Comparison of ENCODE assay signal across 18 cellular contexts in genomic region chr17:15289285-15290185, GRCh38. TPM values are rescaled to one million over a fixed set of nuclear protein-coding genes. Genes with fewer than 3 reads are reported as not detected.
DNase-seq lines count a peak whose midpoint lies in the region; ATAC-seq, FAIRE-seq and TF ChIP-seq lines count a peak whose summit lies in the region.
"Had no signal": no experiment of that assay in that cellular context is flagged by ENCODE, and none has a peak within 500 bp of the region (broad histone marks: within the 10 kb centered on the region; RNA-seq: fewer than 3 reads in every experiment).

No MANE protein-coding gene starts in this region.

- H3K27ac ChIP-seq in astrocyte (ENCODE audit: low read depth, low read length) = no peak overlapping the region
- H3K27ac ChIP-seq in upper lobe of right lung = no peak overlapping the region
- no peak overlapping the region for H3K27ac ChIP-seq in uterus
- H3K27ac ChIP-seq: cardiac muscle cell, esophagus muscularis mucosa had no signal

- ATAC-seq in left colon (peak; percentile 44), upper lobe of right lung (no peak)
- ATAC-seq: naive thymus-derived CD8-positive, alpha-beta T cell; T-helper 17 cell had no signal

- peak overlapping the region; percentile 1 for H3K4me2 ChIP-seq in astrocyte (ENCODE audit: low read length)

- peaks cover 3% of the 10 kb centered on the region for H3K27me3 Mint-ChIP-seq in astrocyte (ENCODE audit: low read depth, unreplicated experiment)

- H3K4me3 ChIP-seq in astrocyte (ENCODE audit: insufficient read depth, low read depth, low read length) = no peak overlapping the region
- no peak overlapping the region for H3K4me3 ChIP-seq in upper lobe of right lung
- no peak overlapping the region for H3K4me3 ChIP-seq in uterus
- H3K4me3 ChIP-seq: cardiac muscle cell, esophagus muscularis mucosa had no signal

- H4K20me1 ChIP-seq in astrocyte (ENCODE audit: insufficient read depth, low read length) = no peaks in the 10 kb centered on the region

- H3K4me3 Mint-ChIP-seq in astrocyte (ENCODE audit: unreplicated experiment) = no peak overlapping the region
- H3K4me3 Mint-ChIP-seq: H9; naive thymus-derived CD8-positive, alpha-beta T cell; T-helper 17 cell had no signal

- H3K79me2 ChIP-seq in astrocyte (ENCODE audit: insufficient read depth, low read length) = no peaks in the 10 kb centered on the region

- H3K36me3 Mint-ChIP-seq in astrocyte (ENCODE audit: low read depth, unreplicated experiment) = no peaks in the 10 kb centered on the region
- H3K36me3 Mint-ChIP-seq: naive thymus-derived CD8-positive, alpha-beta T cell had no signal

- H3K36me3 ChIP-seq in astrocyte (ENCODE audit: insufficient read depth, low read length) (no peaks in the 10 kb centered on the region), upper lobe of right lung (no peaks in the 10 kb centered on the region), uterus (no peaks in the 10 kb centered on the region)
- H3K36me3 ChIP-seq: cardiac muscle cell, esophagus muscularis mucosa had no signal

- no peak overlapping the region for H3K27ac Mint-ChIP-seq in astrocyte (ENCODE audit: unreplicated experiment)
- H3K27ac Mint-ChIP-seq: naive thymus-derived CD8-positive, alpha-beta T cell; T-helper 17 cell had no signal

- peaks cover 11% of the 10 kb centered on the region for H3K9me3 Mint-ChIP-seq in astrocyte (ENCODE audit: unreplicated experiment)
- H3K9me3 Mint-ChIP-seq: H9; naive thymus-derived CD8-positive, alpha-beta T cell had no signal

- no peak for TF ChIP-seq CTCF in astrocyte (IDR thresholded peaks at IDR 0.05; ENCODE audit: insufficient read depth, low read depth, low read length)
- no peak for TF ChIP-seq CTCF in upper lobe of right lung (IDR thresholded peaks at IDR 0.05)
- no peak for TF ChIP-seq CTCF in uterus (IDR thresholded peaks at IDR 0.05)

- H3K4me1 ChIP-seq in astrocyte (ENCODE audit: insufficient read depth, low read length) (peaks cover 9% of the 10 kb centered on the region), upper lobe of right lung (peaks cover 7% of the 10 kb centered on the region), uterus (no peaks in the 10 kb centered on the region)

- DNase-seq in EL = peak; percentile 44
- DNase-seq in LoVo (ENCODE audit: low spot score) = peak; percentile 63
- peak; percentile 85 for DNase-seq in astrocyte (ENCODE audit: low read depth)
- DNase-seq in left colon = no peak
- no peak for DNase-seq in D341Med (ENCODE audit: low spot score)
- DNase-seq in upper lobe of right lung = no peak
- no peak for DNase-seq in uterus
- DNase-seq: activated CD4-positive, alpha-beta T cell treated with anti-CD3 and anti-CD28 coated beads, Interleukin-2, amount 50 U/mL, for 4 hours; activated effector memory CD4-positive, alpha-beta T cell treated with Interleukin-2 at 50 U/mL for 16 hours; DMS 273 treated with DMSO at 0.1 percent for 48 hours; H9; naive thymus-derived CD8-positive, alpha-beta T cell; NCI-H2029; T-helper 17 cell had no signal

- H3K4me1 Mint-ChIP-seq in astrocyte (ENCODE audit: low read depth, unreplicated experiment) = peaks cover 9% of the 10 kb centered on the region
- H3K4me1 Mint-ChIP-seq: naive thymus-derived CD8-positive, alpha-beta T cell had no signal

- no peak for FAIRE-seq in astrocyte (lab: Jason Lieb, UNC)
- FAIRE-seq: GM12891, keratinocyte had no signal

- no peak for TF ChIP-seq POLR2A in uterus (IDR thresholded peaks at IDR 0.05)

- H2AFZ ChIP-seq in astrocyte (ENCODE audit: low read depth, low read length) = no peak overlapping the region

- H3K9ac ChIP-seq in astrocyte (ENCODE audit: low read length) = no peak overlapping the region

- H3K27me3 ChIP-seq in astrocyte (ENCODE audit: insufficient read depth, low read length) = no peaks in the 10 kb centered on the region
- no peaks in the 10 kb centered on the region for H3K27me3 ChIP-seq in upper lobe of right lung
- H3K27me3 ChIP-seq in uterus = no peaks in the 10 kb centered on the region
- H3K27me3 ChIP-seq: cardiac muscle cell, esophagus muscularis mucosa had no signal

- H3K9me3 ChIP-seq in astrocyte (ENCODE audit: insufficient read depth, low read depth, low read length) (no peaks in the 10 kb centered on the region), upper lobe of right lung (no peaks in the 10 kb centered on the region), uterus (no peaks in the 10 kb centered on the region)
- H3K9me3 ChIP-seq: esophagus muscularis mucosa had no signal

- intact Hi-C loops in left colon (cut with DNase I, micrococcal nuclease) (no loop called here), upper lobe of right lung (cut with DNase I) (no loop called here), uterus (cut with DNase I; ENCODE audit: low total_unique reads) (no loop called here)

RNA-seq across cellular contexts. Expression of gene PMP22, which starts 24.4 kb away (rescaled TPM):
- total RNA-seq in astrocyte (41.7 and 49.6 TPM in 2 replicates), left colon (10 to 100 TPM; 22.5 to 52.8 TPM), upper lobe of right lung (157 TPM), uterus (100 to 1,000 TPM; 104 to 246 (median 155) TPM)
- total RNA-seq: T-helper 17 cell had no signal

RNA-seq across cellular contexts. Expression of gene TEKT3, which starts 51.9 kb away (rescaled TPM):
- total RNA-seq in astrocyte = not detected in 2 replicates
- total RNA-seq in left colon = under 1 TPM; 0.36 to 0.64 TPM
- not detected for total RNA-seq in upper lobe of right lung
- total RNA-seq in uterus = 1 to 10 TPM in 1 of 4 donors, under 1 TPM in 2, not detected in 1; 0.51 to 2.6 (median 0.90) TPM
- total RNA-seq: esophagus muscularis mucosa; naive thymus-derived CD8-positive, alpha-beta T cell; T-helper 17 cell had no signal

Comparison
In these comparisons a context has a peak if more than half of its experiments do, and no peak if none do; other contexts are left out.
1. DNase-seq: peak in EL (single experiment), LoVo (single experiment) and astrocyte (single experiment); none in left colon (0 of 2), D341Med (single experiment), upper lobe of right lung (single experiment) and uterus (0 of 2).